ENCODE assay signal across 26 cellular contexts in the genomic region with DNA sequence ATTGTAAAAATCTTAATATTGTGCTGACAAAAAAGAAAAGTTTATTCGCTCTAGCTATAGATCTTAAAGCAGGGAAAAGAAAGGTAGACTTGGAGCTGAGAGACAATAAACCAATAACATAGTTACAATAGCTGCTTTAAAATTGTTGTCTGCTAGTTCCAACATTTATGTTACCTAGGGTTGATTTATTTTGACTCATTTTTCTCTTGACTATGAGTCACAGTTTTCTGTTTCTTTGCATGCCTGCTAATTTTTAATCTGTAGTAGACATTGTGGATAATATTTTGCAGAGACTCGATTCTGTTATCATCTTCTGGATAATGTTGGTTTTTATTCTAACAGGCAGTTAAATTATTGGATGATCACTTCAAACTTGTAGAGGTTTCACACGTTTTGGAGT.
"Had no signal": no experiment of that assay in that cellular context is flagged by ENCODE, and none has a peak within 500 bp of the region (broad histone marks: within the 10 kb centered on the region; RNA-seq: fewer than 3 reads in every experiment).

No MANE protein-coding gene starts in this region.

- H3K4me3 ChIP-seq: coronary artery, dorsolateral prefrontal cortex, esophagus squamous epithelium, gastroesophageal sphincter, heart left ventricle, hepatocyte, left lung, lower lobe of right lung, mucosa of descending colon had no signal

- H3K4me1 ChIP-seq: gastroesophageal sphincter, heart left ventricle, left lung, lower lobe of right lung had no signal

- H3K27me3 ChIP-seq: esophagus squamous epithelium, gastroesophageal sphincter, heart left ventricle, hepatocyte, left lung had no signal

- H3K79me2 ChIP-seq: hepatocyte had no signal

- H3K27ac ChIP-seq: coronary artery, dorsolateral prefrontal cortex, epithelial cell of prostate, esophagus squamous epithelium, gastroesophageal sphincter, heart left ventricle, hepatocyte, left lung, lower lobe of right lung had no signal

- H3K9me3 ChIP-seq: esophagus squamous epithelium, lower lobe of right lung had no signal

- H3K36me3 ChIP-seq: esophagus squamous epithelium, gastroesophageal sphincter, heart left ventricle, left lung, lower lobe of right lung had no signal

- ATAC-seq: esophagus mucosa; gastroesophageal sphincter; heart left ventricle; left cardiac atrium; left lung; left ventricle myocardium superior; lower lobe of right lung; mucosa of descending colon; naive thymus-derived CD8-positive, alpha-beta T cell had no signal

- H2AFZ ChIP-seq: hepatocyte had no signal

- H3K4me2 ChIP-seq: hepatocyte had no signal

- DNase-seq: dermis blood vessel endothelial cell; dorsolateral prefrontal cortex; effector CD4-positive, alpha-beta T cell; effector memory CD4-positive, alpha-beta T cell; erythroblast; esophagus squamous epithelium; foreskin fibroblast; heart left ventricle; hypothalamus; immature natural killer cell; islet precursor cell; kidney; kidney glomerular epithelial cell; left cardiac atrium; left lung; left ventricle myocardium superior; lower lobe of right lung; mesenchymal stem cell; mucosa of descending colon; naive B cell; naive thymus-derived CD8-positive, alpha-beta T cell had no signal
